ENCODE assay signal across 1 cellular context in genomic region chr19:4891066-4891465, GRCh38.
TF ChIP-seq lines count a peak whose summit lies in the region.

No MANE protein-coding gene starts in this region.

TF ChIP-seq in H1, 55 proteins besides CTCF, POLR2A, EP300 and RAD21:
- no peak for TF ChIP-seq SUZ12 (IDR thresholded peaks at IDR 0.05; ENCODE audit: low read length)
- no peak for TF ChIP-seq TBP (IDR thresholded peaks at IDR 0.05; ENCODE audit: low read depth, low read length)
- no peak for TF ChIP-seq CTBP2 (IDR thresholded peaks at IDR 0.05; ENCODE audit: borderline replicate concordance, insufficient read depth, insufficient read length, low read length)
- no peak for TF ChIP-seq BRCA1 (IDR thresholded peaks at IDR 0.05; ENCODE audit: low read depth, low read length)
- TF ChIP-seq EGR1 (IDR thresholded peaks at IDR 0.05; ENCODE audit: borderline replicate concordance, low read depth, low read length), result no peak
- no peak for TF ChIP-seq PHF8 (conservative IDR thresholded peaks at IDR 0.05; ENCODE audit: low read depth, low read length)
